In the genomic region with DNA sequence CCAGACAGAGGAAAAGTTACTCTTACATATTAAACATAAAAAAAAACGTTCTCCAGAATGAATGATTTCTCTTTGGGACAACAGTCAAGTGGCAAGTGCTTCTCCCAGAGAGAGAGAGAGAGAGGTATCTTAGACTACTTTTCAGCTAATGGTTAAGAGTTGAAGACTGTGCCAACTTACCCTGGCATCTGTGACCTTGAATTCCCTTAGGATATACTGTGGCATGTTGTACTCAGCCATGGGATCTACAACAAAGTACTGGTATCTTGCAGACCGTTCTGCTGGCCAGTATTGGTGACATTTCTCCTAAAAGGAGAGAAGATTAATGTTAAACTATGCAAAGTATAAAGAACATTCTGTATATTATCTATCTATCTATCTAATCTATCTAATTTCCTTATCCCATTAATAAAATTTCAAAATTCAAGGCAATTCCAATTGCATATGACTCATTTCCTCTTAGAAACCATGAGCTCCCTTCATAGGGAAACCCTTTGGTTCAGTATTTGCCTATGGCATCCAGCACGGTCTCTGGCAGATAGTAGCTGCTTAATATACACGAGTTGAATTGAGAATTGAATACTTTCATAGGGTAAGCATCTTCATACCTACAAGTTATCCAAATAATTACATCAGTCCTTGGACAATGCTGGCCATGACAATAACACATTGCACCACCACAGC, we compare ENCODE assay signal across 20 cellular contexts.
DNase-seq lines count a peak whose midpoint lies in the region; ATAC-seq, FAIRE-seq and TF ChIP-seq lines count a peak whose summit lies in the region.
"Had no signal": no experiment of that assay in that cellular context is flagged by ENCODE, and none has a peak within 500 bp of the region (broad histone marks: within the 10 kb centered on the region; RNA-seq: fewer than 3 reads in every experiment).

No MANE protein-coding gene starts in this region.

- H3K9me3 ChIP-seq in endothelial cell of umbilical vein (replicated peaks; ENCODE audit: control insufficient read depth, insufficient read depth, low read length) (no peaks in the 10 kb centered on the region), T-helper 17 cell (ENCODE audit: control insufficient read depth, low read length, poor library complexity, severe bottlenecking) (no peaks in the 10 kb centered on the region)
- H3K9me3 ChIP-seq: SJSA1 had no signal

- no peak overlapping the region for H3K4me2 ChIP-seq in endothelial cell of umbilical vein (ENCODE audit: insufficient read depth, low read length)

- H3K9me1 ChIP-seq in endothelial cell of umbilical vein (replicated peaks; ENCODE audit: control insufficient read depth, extremely low read depth, insufficient read depth, low read length), result no peaks in the 10 kb centered on the region

- H4K20me1 ChIP-seq in endothelial cell of umbilical vein (replicated peaks; ENCODE audit: control insufficient read depth, extremely low read depth, insufficient read depth, low read length), result no peaks in the 10 kb centered on the region

- H3K27me3 Mint-ChIP-seq in T-helper 17 cell, result no peaks in the 10 kb centered on the region

- H3K4me3 Mint-ChIP-seq in T-helper 17 cell, result no peak overlapping the region
- H3K4me3 Mint-ChIP-seq: HFFc6 had no signal

- H2AFZ ChIP-seq in endothelial cell of umbilical vein (ENCODE audit: low read depth, low read length), result no peak overlapping the region

- H3K27ac ChIP-seq in endothelial cell of umbilical vein (ENCODE audit: insufficient read depth, low read depth, low read length), result no peak overlapping the region
- H3K27ac ChIP-seq: RWPE1, SJSA1 had no signal

- BruUV-seq in endothelial cell of umbilical vein (replicated peaks; lab: Mats Ljungman, UMichigan), result no TSS peak

- H3K4me1 ChIP-seq in endothelial cell of umbilical vein (ENCODE audit: control insufficient read depth, extremely low read depth, insufficient read depth, low read length), result peaks cover 14% of the 10 kb centered on the region
- H3K4me1 ChIP-seq: SJSA1 had no signal

- H3K79me2 ChIP-seq in endothelial cell of umbilical vein (ENCODE audit: control insufficient read depth, insufficient read depth, low read length), result no peaks in the 10 kb centered on the region

- ATAC-seq in left lobe of liver, result peak; percentile 13
- no peak for ATAC-seq in GM21717 (IDR thresholded peaks at IDR 0.05; ENCODE audit: unreplicated experiment)
- ATAC-seq in T-helper 17 cell, result no peak
- ATAC-seq: PC-3 had no signal

- intact Hi-C loops in endothelial cell of umbilical vein (cut with micrococcal nuclease), result loop anchor here (1.0 kb wide), 1 partner anchor 27 kb away; no protein-coding TSS in a partner anchor

- no peak for FAIRE-seq in endothelial cell of umbilical vein (lab: Jason Lieb, UNC)
- FAIRE-seq: GM19239, H54 had no signal

- DNase-seq in DMS 273 treated with DMSO at 0.1 percent for 48 hours (lab: John Stamatoyannopoulos, UW) (peak; percentile 68), NCI-H2171 treated with DMSO at 0.1 percent for 48 hours (lab: John Stamatoyannopoulos, UW) (peak; percentile 66), endothelial cell of umbilical vein (ENCODE audit: low read depth, low spot score) (no peak), left lobe of liver (ENCODE audit: low spot score) (no peak), T-helper 17 cell (no peak), anterior cingulate cortex (lab: John Stamatoyannopoulos, UW) (no peak)
- DNase-seq: ACHN, AML-193, COR-L47, DMS53, HFFc6, KBM-7, NCI-H1436 treated with DMSO at 0.1 percent for 48 hours, NCI-H345, PC-3 had no signal

- H3K9ac ChIP-seq in endothelial cell of umbilical vein (replicated peaks; ENCODE audit: extremely low read depth, insufficient read depth, low read length), result no peak overlapping the region

- peaks cover 4% of the 10 kb centered on the region for H3K4me1 Mint-ChIP-seq in T-helper 17 cell

- H3K36me3 Mint-ChIP-seq in T-helper 17 cell (ENCODE audit: low read depth), result no peaks in the 10 kb centered on the region

- H3K4me3 ChIP-seq in endothelial cell of umbilical vein (replicated peaks in 1 of 3; ENCODE audit: insufficient read depth in 1 of 3, low read depth in 1 of 3, low read length in 3 of 3), result no peak overlapping the region
- H3K4me3 ChIP-seq: SJSA1 had no signal

- CTCF ChIA-PET in endothelial cell of umbilical vein (lab: Charles Lee), result interaction anchor here (0.7 to 1.6 kb wide), 7 partner anchors 8 to 40 kb away, joined by 3 to 5 read pairs (median 3); no protein-coding TSS in a partner anchor

- no peaks in the 10 kb centered on the region for H3K36me3 ChIP-seq in endothelial cell of umbilical vein (ENCODE audit: control insufficient read depth in 2 of 2, extremely low read depth in 1 of 2, insufficient read depth in 2 of 2, low read length in 2 of 2)
- H3K36me3 ChIP-seq: SJSA1 had no signal

- H3K27me3 ChIP-seq in endothelial cell of umbilical vein (ENCODE audit: control insufficient read depth in 2 of 2, insufficient read depth in 2 of 2, low read length in 2 of 2), result no peaks in the 10 kb centered on the region
- H3K27me3 ChIP-seq: SJSA1 had no signal

- POLR2A ChIA-PET in endothelial cell of umbilical vein (lab: Charles Lee), result no interaction called here

- dilution Hi-C loops in endothelial cell of umbilical vein (cut with MboI; ENCODE audit: extremely low pct_ligation_motif_present, low sequenced_read_pairs), result no loop called here

- TF ChIP-seq POLR2A in endothelial cell of umbilical vein (IDR thresholded peaks at IDR 0.05; ENCODE audit: low read depth, low read length), result no peak

- no peak overlapping the region for H3K27ac Mint-ChIP-seq in T-helper 17 cell
- H3K27ac Mint-ChIP-seq: HFFc6 had no signal

- no peak for TF ChIP-seq CTCF in endothelial cell of umbilical vein (IDR thresholded peaks at IDR 0.05; ENCODE audit: extremely low read depth in 1 of 2, insufficient read depth in 1 of 2, low read depth in 1 of 2, low read length in 2 of 2)

TF ChIP-seq in endothelial cell of umbilical vein, 7 proteins besides CTCF, POLR2A, EP300 and RAD21:
- TF ChIP-seq FOS (IDR thresholded peaks at IDR 0.05; ENCODE audit: borderline replicate concordance, insufficient read depth, low read length), result peak; percentile 42
- no peak for TF ChIP-seq POLR2AphosphoS5 (IDR thresholded peaks at IDR 0.05; ENCODE audit: insufficient read depth, low read depth, low read length)
- TF ChIP-seq, protein P1, sequence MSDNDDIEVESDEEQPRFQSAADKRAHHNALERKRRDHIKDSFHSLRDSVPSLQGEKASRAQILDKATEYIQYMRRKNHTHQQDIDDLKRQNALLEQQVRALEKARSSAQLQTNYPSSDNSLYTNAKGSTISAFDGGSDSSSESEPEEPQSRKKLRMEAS (IDR thresholded peaks at IDR 0.05; ENCODE audit: insufficient read depth, insufficient read length), result no peak
- TF ChIP-seq JUN (IDR thresholded peaks at IDR 0.05; ENCODE audit: borderline replicate concordance, insufficient read depth, insufficient read length, low read depth), result no peak

Comparison
In these comparisons a context has a peak if more than half of its experiments do, and no peak if none do; other contexts are left out.
1. DNase-seq: peak in DMS 273 treated with DMSO at 0.1 percent for 48 hours (single experiment) and NCI-H2171 treated with DMSO at 0.1 percent for 48 hours (single experiment); none in endothelial cell of umbilical vein (single experiment), left lobe of liver (single experiment), T-helper 17 cell (0 of 3) and anterior cingulate cortex (0 of 58).